ENCODE assay signal across 8 cellular contexts in the genomic region with DNA sequence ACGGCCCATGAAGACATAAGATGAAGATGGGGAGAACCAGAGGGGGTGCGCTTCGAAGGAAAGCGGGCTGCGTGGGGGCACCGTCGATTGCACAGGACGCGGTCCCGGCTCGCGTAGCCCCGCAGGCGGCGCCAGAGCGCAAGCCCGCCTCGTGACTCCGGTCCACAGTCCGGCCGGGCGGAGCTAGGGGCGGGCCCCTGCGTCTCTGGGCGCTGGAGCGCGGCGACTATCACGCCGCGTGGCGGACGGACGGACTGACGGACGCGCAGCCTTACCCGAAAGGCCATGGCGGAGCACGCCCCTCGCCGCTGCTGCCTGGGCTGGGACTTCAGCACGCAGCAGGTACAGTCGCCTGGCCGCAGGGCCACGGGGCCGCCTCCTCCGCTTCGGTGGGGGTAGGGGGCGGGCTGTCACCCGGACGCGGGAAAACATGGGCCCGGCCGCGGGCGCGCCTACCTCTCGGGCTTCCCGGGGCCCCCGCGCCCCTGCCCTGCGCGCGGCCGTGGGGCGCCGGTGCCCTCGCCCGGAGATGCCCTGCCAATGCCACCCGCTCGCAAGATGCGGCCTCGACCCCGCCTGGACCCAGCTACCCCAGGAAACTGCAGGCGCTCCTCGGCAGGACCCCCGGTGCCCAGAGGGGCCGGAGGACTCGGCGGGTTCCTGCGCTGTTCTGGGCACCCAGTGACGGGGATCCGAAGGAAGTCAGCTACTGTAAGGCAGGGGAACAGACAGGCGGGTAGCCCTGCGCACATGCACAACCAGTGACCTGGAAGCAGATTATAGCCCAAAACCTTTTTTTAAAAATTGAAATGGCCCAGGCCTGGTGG. TPM values are rescaled to one million over a fixed set of nuclear protein-coding genes. Genes with fewer than 3 reads are reported as not detected.
DNase-seq lines count a peak whose midpoint lies in the region; ATAC-seq and TF ChIP-seq lines count a peak whose summit lies in the region.

Gene XYLB, plus strand, starts transcription at position 202 of the 827 bp plus-strand sequence. Its CDS starts 84 bp downstream, at position 286.

- WGBS in SK-N-SH (ENCODE audit: low lambda C conversion rate): 3% methylated on average over 6 of the region's 86 CpGs

- no peaks in the 10 kb centered on the region for H3K79me2 ChIP-seq in SK-N-SH (ENCODE audit: insufficient read depth)

- H3K27ac ChIP-seq in SK-N-SH (ENCODE audit: low read depth in 2 of 2, low read length in 1 of 2): peak within 1 kb of the TSS in 1 of 2 experiments; percentile 43; a peak in 1 of 4 replicates

- in situ Hi-C loops in G401 (cut with HindIII; ENCODE audit: low sequenced_read_pairs): no loop called here

- peak within 1 kb of the TSS; percentile 87 for H3K4me3 Mint-ChIP-seq in type B pancreatic cell

- peak within 1 kb of the TSS; percentile 74 for H3K4me3 ChIP-seq in Jurkat, Clone E6-1 (ENCODE audit: low read length)
- H3K4me3 ChIP-seq in SK-N-SH (ENCODE audit: low read depth in 2 of 2, low read length in 1 of 2): peak within 1 kb of the TSS; percentile 82 to 86

- DNase-seq in G401 (ENCODE audit: low spot score) (peak; percentile 73), SK-N-SH (peak; percentile 95), cardiac septum (ENCODE audit: low spot score) (peak; percentile 94), pons (ENCODE audit: low spot score) (peak; percentile 71), type B pancreatic cell (ENCODE audit: extremely low spot score, unreplicated experiment) (peak; percentile 89)
- DNase-seq in Jurkat, Clone E6-1 (ENCODE audit: low read depth, low spot score): peak; percentile 52
- DNase-seq in activated naive CD4-positive, alpha-beta T cell treated with anti-CD3 and anti-CD28 coated beads, Interleukin-2, amount 50 U/mL, for 72 hours (ENCODE audit: low spot score in 2 of 2): peak; percentile 83 to 87

- H3K27ac Mint-ChIP-seq in activated naive CD4-positive, alpha-beta T cell treated with anti-CD3 and anti-CD28 coated beads, Interleukin-2, amount 50 U/mL, for 72 hours: peak within 1 kb of the TSS in 1 of 2 donors; percentile 40
- H3K27ac Mint-ChIP-seq in type B pancreatic cell: peak within 1 kb of the TSS; percentile 53

- no peaks in the 10 kb centered on the region for H3K36me3 ChIP-seq in SK-N-SH (replicated peaks in 1 of 2; ENCODE audit: control insufficient read depth in 1 of 2, insufficient read depth in 2 of 2, low read length in 1 of 2)

- TF ChIP-seq RAD21 in SK-N-SH (IDR thresholded peaks at IDR 0.05; ENCODE audit: low read length): peak; percentile 66

- H3K9me3 ChIP-seq in SK-N-SH: no peaks in the 10 kb centered on the region

- peak within 1 kb of the TSS; percentile 93 for H2AFZ ChIP-seq in SK-N-SH (ENCODE audit: low read depth)

- POLR2A ChIA-PET in SK-N-SH (lab: Yijun Ruan, JAX): interaction anchor here (0.6 to 1.6 kb wide), 5 partner anchors 109 to 228 kb away, joined by 3 to 7 read pairs (median 3); partner anchors contain the start of genes ACAA1 and OXSR1

- no peaks in the 10 kb centered on the region for H3K27me3 Mint-ChIP-seq in type B pancreatic cell

- H3K4me1 ChIP-seq in SK-N-SH (ENCODE audit: control insufficient read depth in 1 of 2, insufficient read depth in 2 of 2, low read depth in 1 of 2, low read length in 1 of 2): peaks cover 0 to 12% of the 10 kb centered on the region in 2 experiments; a peak in 1 of 4 replicates

- no peaks in the 10 kb centered on the region for H3F3A ChIP-seq in SK-N-SH (replicated peaks; ENCODE audit: insufficient read depth)

- TF ChIP-seq EP300 in SK-N-SH (IDR thresholded peaks at IDR 0.05; ENCODE audit: borderline replicate concordance in 1 of 2, low read depth in 1 of 2, low read length in 1 of 2): no peak

- no peaks in the 10 kb centered on the region for H3K9me3 Mint-ChIP-seq in activated naive CD4-positive, alpha-beta T cell treated with anti-CD3 and anti-CD28 coated beads, Interleukin-2, amount 50 U/mL, for 72 hours
- H3K9me3 Mint-ChIP-seq in type B pancreatic cell: peaks cover 4% of the 10 kb centered on the region

- peaks cover 0 to 5% of the 10 kb centered on the region in 2 donors for H3K36me3 Mint-ChIP-seq in activated naive CD4-positive, alpha-beta T cell treated with anti-CD3 and anti-CD28 coated beads, Interleukin-2, amount 50 U/mL, for 72 hours
- H3K36me3 Mint-ChIP-seq in type B pancreatic cell: peaks cover 2% of the 10 kb centered on the region

- H3K9me2 ChIP-seq in SK-N-SH: no peaks in the 10 kb centered on the region

- intact Hi-C loops in cardiac septum (cut with DNase I): loop anchor here (2.0 to 5.0 kb wide), 3 partner anchors 108 to 209 kb away; partner anchors contain the start of genes ACAA1 and MYD88

- H3K4me2 ChIP-seq in SK-N-SH: peak within 1 kb of the TSS; percentile 94

- peak; percentile 99 for ATAC-seq in GM21723 (IDR thresholded peaks at IDR 0.05; ENCODE audit: unreplicated experiment)
- peak; percentile 98 to 99 for ATAC-seq in activated naive CD4-positive, alpha-beta T cell treated with anti-CD3 and anti-CD28 coated beads, Interleukin-2, amount 50 U/mL, for 72 hours

- CTCF ChIA-PET in SK-N-SH (lab: Yijun Ruan, JAX): interaction anchor here (0.6 to 4.8 kb wide), 71 partner anchors 9 to 653 kb away, joined by 3 to 146 read pairs (median 4); partner anchors contain the start of genes ACVR2B, EXOG and MYD88

- H3K27me3 ChIP-seq in SK-N-SH (ENCODE audit: insufficient read depth): no peaks in the 10 kb centered on the region

- H3K9ac ChIP-seq in SK-N-SH: peak within 1 kb of the TSS; percentile 66

- H3K4me1 Mint-ChIP-seq in type B pancreatic cell (ENCODE audit: unreplicated experiment): no peaks in the 10 kb centered on the region

- TF ChIP-seq CTCF in SK-N-SH (IDR thresholded peaks at IDR 0.05) (peak; percentile 69), type B pancreatic cell (conservative IDR thresholded peaks at IDR 0.05) (peak; percentile 82)

- H4K20me1 ChIP-seq in SK-N-SH (ENCODE audit: insufficient read depth): no peaks in the 10 kb centered on the region

TF ChIP-seq in SK-N-SH, 30 proteins besides CTCF, POLR2A, EP300 and RAD21 (continues in another document):
- TF ChIP-seq, protein P1, sequence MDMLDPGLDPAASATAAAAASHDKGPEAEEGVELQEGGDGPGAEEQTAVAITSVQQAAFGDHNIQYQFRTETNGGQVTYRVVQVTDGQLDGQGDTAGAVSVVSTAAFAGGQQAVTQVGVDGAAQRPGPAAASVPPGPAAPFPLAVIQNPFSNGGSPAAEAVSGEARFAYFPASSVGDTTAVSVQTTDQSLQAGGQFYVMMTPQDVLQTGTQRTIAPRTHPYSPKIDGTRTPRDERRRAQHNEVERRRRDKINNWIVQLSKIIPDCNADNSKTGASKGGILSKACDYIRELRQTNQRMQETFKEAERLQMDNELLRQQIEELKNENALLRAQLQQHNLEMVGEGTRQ (IDR thresholded peaks at IDR 0.05; ENCODE audit: borderline replicate concordance, low read depth, low read length): no peak; the same call in none of the 2 replicates
- peak; percentile 94 for TF ChIP-seq SMC3 (IDR thresholded peaks at IDR 0.05; ENCODE audit: low read depth, low read length)
- TF ChIP-seq, protein P2, sequence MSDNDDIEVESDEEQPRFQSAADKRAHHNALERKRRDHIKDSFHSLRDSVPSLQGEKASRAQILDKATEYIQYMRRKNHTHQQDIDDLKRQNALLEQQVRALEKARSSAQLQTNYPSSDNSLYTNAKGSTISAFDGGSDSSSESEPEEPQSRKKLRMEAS (IDR thresholded peaks at IDR 0.05; ENCODE audit: low read depth): peak; percentile 94
- no peak for TF ChIP-seq TCF12 (IDR thresholded peaks at IDR 0.05)
- peak; percentile 23; the same call in 1 of the 2 replicates for TF ChIP-seq POLR2AphosphoS5 (IDR thresholded peaks at IDR 0.05; ENCODE audit: low read depth, low read length)
- peak; percentile 65 for TF ChIP-seq CHD2 (IDR thresholded peaks at IDR 0.05; ENCODE audit: low read length, partially characterized antibody)
- TF ChIP-seq, protein P3, sequence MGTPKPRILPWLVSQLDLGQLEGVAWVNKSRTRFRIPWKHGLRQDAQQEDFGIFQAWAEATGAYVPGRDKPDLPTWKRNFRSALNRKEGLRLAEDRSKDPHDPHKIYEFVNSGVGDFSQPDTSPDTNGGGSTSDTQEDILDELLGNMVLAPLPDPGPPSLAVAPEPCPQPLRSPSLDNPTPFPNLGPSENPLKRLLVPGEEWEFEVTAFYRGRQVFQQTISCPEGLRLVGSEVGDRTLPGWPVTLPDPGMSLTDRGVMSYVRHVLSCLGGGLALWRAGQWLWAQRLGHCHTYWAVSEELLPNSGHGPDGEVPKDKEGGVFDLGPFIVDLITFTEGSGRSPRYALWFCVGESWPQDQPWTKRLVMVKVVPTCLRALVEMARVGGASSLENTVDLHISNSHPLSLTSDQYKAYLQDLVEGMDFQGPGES (IDR thresholded peaks at IDR 0.05; ENCODE audit: low read depth, low read length): no peak
- peak; percentile 32; the same call in 1 of the 2 replicates for TF ChIP-seq YY1 (IDR thresholded peaks at IDR 0.05; ENCODE audit: low read depth)
- TF ChIP-seq TEAD4 (IDR thresholded peaks at IDR 0.05; ENCODE audit: borderline replicate concordance, insufficient read depth): no peak
- no peak for TF ChIP-seq FOSL2 (IDR thresholded peaks at IDR 0.05; ENCODE audit: borderline replicate concordance, low read depth)
- no peak for TF ChIP-seq GATA2 (CRISPR knock-in tag; IDR thresholded peaks at IDR 0.05)
- no peak for TF ChIP-seq PBX3 (IDR thresholded peaks at IDR 0.05)
- 0 out of 2 replicates have a peak, but pooled peaks have one; percentile 27 for TF ChIP-seq GABPA (IDR thresholded peaks at IDR 0.05; ENCODE audit: low read depth)
- no peak for TF ChIP-seq RFX5 (IDR thresholded peaks at IDR 0.05; ENCODE audit: low read length)
- no peak for TF ChIP-seq NFIC (IDR thresholded peaks at IDR 0.05; ENCODE audit: borderline replicate concordance)

RNA-seq across cellular contexts. Expression of gene XYLB, which starts in this region (rescaled TPM):
- 3.1 and 3.4 TPM in 2 replicates for total RNA-seq in G401 (2014; rRNA removed; shearing (Covaris generic))
- polyA plus RNA-seq in Jurkat, Clone E6-1 (2012; ENCODE audit: insufficient read depth, insufficient read length): 15.5 TPM
- polyA plus RNA-seq in SK-N-SH (2012; rRNA removed): 2.7 and 3.6 TPM in 2 replicates
- 1.4 and 1.9 TPM in 2 replicates for polyA plus RNA-seq in SK-N-SH (2012; cell fraction: cytosol; rRNA removed)
- 8.6 and 9.6 TPM in 2 replicates for polyA plus RNA-seq in SK-N-SH (2012; cell fraction: nucleus; rRNA removed)
- 1 to 10 TPM; 2.3 to 9.8 TPM for total RNA-seq in activated naive CD4-positive, alpha-beta T cell treated with anti-CD3 and anti-CD28 coated beads, Interleukin-2, amount 50 U/mL, for 72 hours
- total RNA-seq in cardiac septum (0.46 TPM), type B pancreatic cell (ENCODE audit: low replicate concordance) (7.3 and 10.2 TPM in 2 replicates)

Comparison
In these comparisons a context has a peak if more than half of its experiments do, and no peak if none do; other contexts are left out.
1. Peak in DNase-seq in cardiac septum; RNA of the gene not detected or under 1 TPM.